ENCODE assay signal across 1 cellular context in the genomic region with DNA sequence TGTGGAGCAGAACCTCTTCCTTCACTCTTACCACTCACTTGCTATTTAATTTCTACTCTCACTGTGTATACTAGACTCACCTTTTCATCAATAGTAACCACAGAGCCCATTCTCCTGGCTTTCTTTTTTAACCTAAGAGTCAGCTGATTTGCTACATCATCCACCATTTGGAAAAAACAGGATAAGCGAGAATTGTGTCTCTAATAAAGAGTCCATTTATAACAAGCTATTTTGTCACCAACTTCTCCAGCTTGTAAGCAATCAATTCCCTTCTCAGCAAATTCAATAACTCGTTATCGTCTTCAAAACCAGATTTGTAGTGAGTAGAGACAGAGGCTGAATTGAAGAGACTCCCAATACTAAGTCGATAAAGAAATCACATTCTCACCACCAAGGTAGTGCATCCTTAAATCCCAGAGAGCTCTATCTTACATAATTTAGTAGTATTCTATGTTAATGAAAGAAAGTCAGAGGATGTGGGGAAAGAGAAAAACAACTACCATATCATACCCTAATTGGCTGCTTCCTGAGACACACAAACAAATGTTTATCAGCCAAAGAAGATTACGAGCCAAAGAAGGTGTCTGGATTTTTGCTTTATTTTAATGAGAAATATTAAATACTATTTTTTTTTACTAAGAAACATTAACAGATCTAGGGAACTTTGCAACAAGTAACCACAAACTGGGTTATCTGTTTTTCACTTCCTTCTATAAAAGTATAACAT.
TF ChIP-seq lines count a peak whose summit lies in the region.

No MANE protein-coding gene starts in this region.

TF ChIP-seq in IMR-90, 13 proteins besides CTCF, POLR2A, EP300 and RAD21:
- TF ChIP-seq CEBPB (IDR thresholded peaks at IDR 0.05; ENCODE audit: low read depth, low read length) (no peak), MAFK (IDR thresholded peaks at IDR 0.05; ENCODE audit: low read depth, low read length) (no peak), RFX5 (IDR thresholded peaks at IDR 0.05; ENCODE audit: low read depth, low read length) (no peak), FOS (IDR thresholded peaks at IDR 0.05; ENCODE audit: low read depth, low read length) (no peak), NFE2L2 (IDR thresholded peaks at IDR 0.05; ENCODE audit: low read depth, low read length) (no peak)
- TF ChIP-seq, protein P1, sequence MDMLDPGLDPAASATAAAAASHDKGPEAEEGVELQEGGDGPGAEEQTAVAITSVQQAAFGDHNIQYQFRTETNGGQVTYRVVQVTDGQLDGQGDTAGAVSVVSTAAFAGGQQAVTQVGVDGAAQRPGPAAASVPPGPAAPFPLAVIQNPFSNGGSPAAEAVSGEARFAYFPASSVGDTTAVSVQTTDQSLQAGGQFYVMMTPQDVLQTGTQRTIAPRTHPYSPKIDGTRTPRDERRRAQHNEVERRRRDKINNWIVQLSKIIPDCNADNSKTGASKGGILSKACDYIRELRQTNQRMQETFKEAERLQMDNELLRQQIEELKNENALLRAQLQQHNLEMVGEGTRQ (IDR thresholded peaks at IDR 0.05; ENCODE audit: low read depth, low read length) = no peak
- TF ChIP-seq, protein P2, sequence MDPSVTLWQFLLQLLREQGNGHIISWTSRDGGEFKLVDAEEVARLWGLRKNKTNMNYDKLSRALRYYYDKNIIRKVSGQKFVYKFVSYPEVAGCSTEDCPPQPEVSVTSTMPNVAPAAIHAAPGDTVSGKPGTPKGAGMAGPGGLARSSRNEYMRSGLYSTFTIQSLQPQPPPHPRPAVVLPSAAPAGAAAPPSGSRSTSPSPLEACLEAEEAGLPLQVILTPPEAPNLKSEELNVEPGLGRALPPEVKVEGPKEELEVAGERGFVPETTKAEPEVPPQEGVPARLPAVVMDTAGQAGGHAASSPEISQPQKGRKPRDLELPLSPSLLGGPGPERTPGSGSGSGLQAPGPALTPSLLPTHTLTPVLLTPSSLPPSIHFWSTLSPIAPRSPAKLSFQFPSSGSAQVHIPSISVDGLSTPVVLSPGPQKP (IDR thresholded peaks at IDR 0.05; ENCODE audit: borderline replicate concordance, low read depth, low read length) = no peak
